8 cellular contexts compared by ENCODE assay signal in the genomic region with DNA sequence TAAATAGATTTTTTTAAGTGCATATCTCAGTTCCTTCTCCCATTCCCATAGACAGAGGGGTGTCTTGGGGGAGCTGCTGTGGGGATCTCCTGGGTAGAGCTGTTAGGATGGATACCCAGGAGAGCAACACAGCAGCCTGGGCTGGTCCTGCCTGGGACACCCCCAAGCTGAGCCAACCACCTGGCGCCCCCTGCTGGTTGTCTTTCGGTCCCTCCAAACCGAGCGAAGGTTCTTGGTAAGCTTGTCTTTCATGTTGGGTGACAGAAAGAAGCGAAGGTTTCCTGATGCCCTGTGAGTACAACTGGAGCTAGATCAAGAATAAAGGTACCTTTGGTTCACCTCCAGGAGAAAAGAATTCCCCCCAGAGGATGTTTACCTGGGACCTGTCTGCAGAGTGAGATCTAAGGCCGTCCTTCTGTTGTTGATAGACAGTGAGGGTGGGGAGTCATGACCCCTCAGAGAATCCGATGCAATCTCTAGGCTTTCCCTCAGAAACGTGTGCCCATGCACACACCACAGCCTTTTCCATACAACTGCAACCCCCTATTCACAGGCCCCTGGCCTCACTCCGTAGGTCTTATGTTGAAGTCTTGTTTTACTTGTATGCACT. TPM values are rescaled to one million over a fixed set of nuclear protein-coding genes. Genes with fewer than 3 reads are reported as not detected.
DNase-seq lines count a peak whose midpoint lies in the region; ATAC-seq, FAIRE-seq and TF ChIP-seq lines count a peak whose summit lies in the region.

No MANE protein-coding gene starts in this region.

- H3K36me3 Mint-ChIP-seq in brain: peaks cover 47% of the 10 kb centered on the region

- no peaks in the 10 kb centered on the region for H3K4me1 ChIP-seq in keratinocyte (ENCODE audit: control insufficient read depth, extremely low read depth, insufficient read depth, low read length)

- peak; percentile 86 for TF ChIP-seq CTCF in NB4 (IDR thresholded peaks at IDR 0.05; ENCODE audit: low read depth, low read length)
- peak; percentile 84 for TF ChIP-seq CTCF in VCaP (conservative IDR thresholded peaks at IDR 0.05)
- TF ChIP-seq CTCF in brain (conservative IDR thresholded peaks at IDR 0.05): peak; percentile 57 to 78
- peak; percentile 84 to 92 (median 91) for TF ChIP-seq CTCF in keratinocyte (optimal IDR thresholded peaks at IDR 0.05 in 1 of 3, IDR thresholded peaks at IDR 0.05 in 1 of 3, conservative IDR thresholded peaks at IDR 0.05 in 1 of 3; ENCODE audit: extremely low read depth in 1 of 3, insufficient read depth in 2 of 3, low read length in 3 of 3)

- dilution Hi-C loops in keratinocyte (cut with MboI; ENCODE audit: extremely low pct_ligation_motif_present, low sequenced_read_pairs): no loop called here

- H3K4me1 Mint-ChIP-seq in brain: peaks cover 15% of the 10 kb centered on the region

- FAIRE-seq in keratinocyte (lab: Jason Lieb, UNC): peak; percentile 67

- H3K9me3 Mint-ChIP-seq in brain: no peaks in the 10 kb centered on the region

- no peaks in the 10 kb centered on the region for H3K27me3 Mint-ChIP-seq in brain

- no peaks in the 10 kb centered on the region for H4K20me1 ChIP-seq in keratinocyte (ENCODE audit: control insufficient read depth, extremely low read depth, insufficient read depth, low read length)

- H2AFZ ChIP-seq in keratinocyte (ENCODE audit: control insufficient read depth, low read length): no peak overlapping the region

- no peaks in the 10 kb centered on the region for H3K9me3 ChIP-seq in keratinocyte (ENCODE audit: control insufficient read depth, low read depth, low read length)

- H3K4me3 ChIP-seq in NB4 (ENCODE audit: low read depth, low read length) (no peak overlapping the region), keratinocyte (ENCODE audit: control insufficient read depth in 2 of 3, extremely low read depth in 1 of 3, insufficient read depth in 2 of 3, low read depth in 1 of 3, low read length in 3 of 3) (no peak overlapping the region)

- DNase-seq in DMS 273 (lab: John Stamatoyannopoulos, UW; ENCODE audit: unreplicated experiment): peak; percentile 89
- peak; percentile 82 for DNase-seq in NB4 (ENCODE audit: low read depth)
- DNase-seq in keratinocyte (ENCODE audit: low read depth, low spot score): peak; percentile 48
- DNase-seq in stimulated activated CD4-positive, alpha-beta T cell treated with anti-CD3 and anti-CD28 coated beads, Interleukin-2, amount 100 ng/mL, for 48 hours: peak; percentile 88 to 89

- H3K79me2 ChIP-seq in keratinocyte (ENCODE audit: control insufficient read depth, insufficient read depth, low read length): peaks cover 24% of the 10 kb centered on the region

- no peak overlapping the region for H3K4me2 ChIP-seq in keratinocyte (ENCODE audit: control insufficient read depth, extremely low read depth, insufficient read depth, low read depth, low read length)

- no peak overlapping the region for H3K4me3 Mint-ChIP-seq in brain

- peak; percentile 56 for ATAC-seq in GM21619 (IDR thresholded peaks at IDR 0.05; ENCODE audit: unreplicated experiment)
- no peak for ATAC-seq in GM21717 (IDR thresholded peaks at IDR 0.05; ENCODE audit: unreplicated experiment)

- H3K9ac ChIP-seq in keratinocyte (ENCODE audit: control insufficient read depth, extremely low read depth, insufficient read depth, low read length): no peak overlapping the region

- H3K36me3 ChIP-seq in keratinocyte (ENCODE audit: control insufficient read depth in 2 of 2, extremely low read depth in 1 of 2, insufficient read depth in 2 of 2, low read length in 2 of 2): peaks cover 31 to 49% of the 10 kb centered on the region in 2 experiments

- TF ChIP-seq POLR2A in NB4 (IDR thresholded peaks at IDR 0.05; ENCODE audit: extremely low read depth, insufficient read length): no peak

- H3K9me1 ChIP-seq in keratinocyte (ENCODE audit: control insufficient read depth, extremely low read depth, insufficient read depth, low read length): no peaks in the 10 kb centered on the region

- H3K27me3 ChIP-seq in keratinocyte (ENCODE audit: control insufficient read depth, extremely low read depth, insufficient read depth, low read length): no peaks in the 10 kb centered on the region

- H3K27ac ChIP-seq in VCaP (no peak overlapping the region), keratinocyte (ENCODE audit: control insufficient read depth, insufficient read depth, low read length) (no peak overlapping the region)

- H3K27ac Mint-ChIP-seq in brain: no peak overlapping the region

RNA-seq across cellular contexts. Expression of a gene that starts 50.8 kb away (rescaled TPM):
- polyA plus RNA-seq in brain (ENCODE audit: insufficient read depth, low read depth, low replicate concordance) (15.9 TPM), keratinocyte (25.3 to 40.9 TPM (median 37.8 TPM) in 3 replicates)
- 94.9 TPM for polyA plus RNA-seq in keratinocyte (2011; ENCODE audit: low read depth)
- 27.6 and 39.1 TPM in 2 replicates for polyA plus RNA-seq in keratinocyte (2011; cell fraction: cytosol; rRNA removed)
- 40.1 and 44.8 TPM in 2 replicates for polyA plus RNA-seq in keratinocyte (2011; cell fraction: nucleus; rRNA removed)
- polyA plus RNA-seq in keratinocyte (2012; ENCODE audit: low replicate concordance): 28.5 and 30.4 TPM in 2 replicates
- 11.9 to 25.8 TPM (median 19.3 TPM) in 3 replicates for polyA minus RNA-seq in keratinocyte
- polyA minus RNA-seq in keratinocyte (2011; cell fraction: cytosol; rRNA and poly(A)+ RNA removed): 22.8 TPM
- polyA minus RNA-seq in keratinocyte (2011; cell fraction: nucleus; rRNA and poly(A)+ RNA removed): 19.0 and 28.6 TPM in 2 replicates
